8 cellular contexts compared by ENCODE assay signal in the genomic region with DNA sequence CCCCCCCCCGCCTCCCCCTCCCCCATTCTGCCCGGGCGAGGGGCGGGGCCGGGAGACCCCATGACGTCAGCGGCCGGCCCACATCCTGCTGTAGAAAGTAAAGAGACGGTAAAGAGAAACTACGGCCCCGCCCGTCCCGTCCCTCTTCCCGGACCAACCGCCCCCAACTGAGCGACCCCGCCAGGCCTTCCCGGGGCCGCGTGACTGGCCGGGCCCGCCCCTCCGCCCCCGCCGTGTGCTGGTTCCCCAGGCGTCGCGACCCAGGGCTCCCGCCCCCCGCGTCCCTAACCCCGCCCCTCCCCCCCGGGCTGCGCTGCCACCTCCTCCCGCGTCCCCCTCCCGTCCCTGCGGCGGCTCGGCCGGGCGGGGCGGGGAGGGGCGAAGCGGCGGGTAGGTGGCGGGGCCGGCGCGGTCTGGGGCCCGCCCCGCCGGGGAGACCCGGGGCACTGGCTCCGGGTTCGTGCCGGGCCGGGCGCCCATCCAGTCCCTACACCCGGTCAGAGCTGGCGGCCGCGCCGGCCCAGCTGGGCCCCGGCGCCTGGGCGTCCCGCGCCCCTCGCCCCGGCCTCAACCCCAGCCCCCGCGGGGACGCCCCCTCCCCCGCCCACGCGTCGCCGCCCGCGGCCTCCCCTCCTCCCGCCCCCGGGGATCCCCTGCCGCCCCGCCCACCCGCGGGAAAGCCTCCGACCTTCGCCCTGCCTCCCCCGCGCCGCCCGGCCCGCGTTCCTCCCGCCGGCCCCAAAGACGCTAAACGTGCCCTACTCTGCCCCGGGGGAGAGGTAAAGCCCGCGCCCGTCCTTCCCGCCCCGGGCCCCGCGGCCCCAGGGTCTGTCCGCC. TPM values are rescaled to one million over a fixed set of nuclear protein-coding genes. Genes with fewer than 3 reads are reported as not detected.
DNase-seq lines count a peak whose midpoint lies in the region; ATAC-seq and TF ChIP-seq lines count a peak whose summit lies in the region.

No MANE protein-coding gene starts in this region.

- no peak overlapping the region for H3K14ac ChIP-seq in trophoblast cell (ENCODE audit: low read length)

- H2BK5ac ChIP-seq in trophoblast cell (ENCODE audit: low read depth, low read length, poor library complexity) = peak overlapping the region; percentile 7

- H3K27me3 ChIP-seq in trophoblast cell (ENCODE audit: insufficient read depth, low read length) = no peaks in the 10 kb centered on the region

- DNase-seq in GM12864 (ENCODE audit: low read depth) (peak; percentile 89), NCI-H1092 treated with DMSO at 0.1 percent for 48 hours (lab: John Stamatoyannopoulos, UW) (peak; percentile 74), glomerular visceral epithelial cell (ENCODE audit: extremely low spot score) (peak; percentile 99), trophoblast cell (peak; percentile 94 to 96), type B pancreatic cell (ENCODE audit: extremely low spot score, unreplicated experiment) (peak; percentile 93)
- DNase-seq in activated naive CD4-positive, alpha-beta T cell treated with anti-CD3 and anti-CD28 coated beads, Interleukin-2, amount 50 U/mL, for 72 hours (ENCODE audit: low spot score in 2 of 2) = peak; percentile 92 to 97

- no peak overlapping the region for H4K8ac ChIP-seq in trophoblast cell (ENCODE audit: low read depth, low read length)

- TF ChIP-seq CTCF in GM12864 (IDR thresholded peaks at IDR 0.05; ENCODE audit: low read depth, low read length, missing control alignments) (no peak), type B pancreatic cell (conservative IDR thresholded peaks at IDR 0.05) (no peak)

- H3K36me3 ChIP-seq in trophoblast cell (ENCODE audit: control insufficient read depth in 1 of 2, insufficient read depth in 2 of 2, low read length in 2 of 2) = peaks cover 0 to 3% of the 10 kb centered on the region in 2 experiments

- no peak overlapping the region for H2BK12ac ChIP-seq in trophoblast cell (ENCODE audit: low read length)

- no peak overlapping the region for H4K12ac ChIP-seq in trophoblast cell (ENCODE audit: low read depth, low read length)

- peaks cover 32% of the 10 kb centered on the region for H3K4me1 Mint-ChIP-seq in type B pancreatic cell (ENCODE audit: unreplicated experiment)

- H3K4me3 ChIP-seq in GM12864 (ENCODE audit: low read depth, low read length) = peak overlapping the region; percentile 99
- H3K4me3 ChIP-seq in trophoblast cell (ENCODE audit: low read depth, low read length) = peak overlapping the region; percentile 85

- H2AFZ ChIP-seq in trophoblast cell (ENCODE audit: insufficient read depth, low read length, poor library complexity) = no peak overlapping the region

- peak overlapping the region; percentile 53 for H3K4me2 ChIP-seq in trophoblast cell (ENCODE audit: low read length)

- H3K9ac ChIP-seq in trophoblast cell (ENCODE audit: low read length) = peak overlapping the region; percentile 73

- H3K79me2 ChIP-seq in trophoblast cell (ENCODE audit: control insufficient read depth, insufficient read depth, low read length, poor library complexity) = peaks cover 16% of the 10 kb centered on the region

- H3K4ac ChIP-seq in trophoblast cell (ENCODE audit: low read depth, low read length) = no peak overlapping the region

- peaks cover 0 to 7% of the 10 kb centered on the region in 2 donors for H3K9me3 Mint-ChIP-seq in activated naive CD4-positive, alpha-beta T cell treated with anti-CD3 and anti-CD28 coated beads, Interleukin-2, amount 50 U/mL, for 72 hours
- peaks cover 7% of the 10 kb centered on the region for H3K9me3 Mint-ChIP-seq in type B pancreatic cell

- peak overlapping the region; percentile 38 for H4K91ac ChIP-seq in trophoblast cell (ENCODE audit: low read depth, low read length)

- peaks cover 32 to 58% of the 10 kb centered on the region in 2 donors for H3K36me3 Mint-ChIP-seq in activated naive CD4-positive, alpha-beta T cell treated with anti-CD3 and anti-CD28 coated beads, Interleukin-2, amount 50 U/mL, for 72 hours
- H3K36me3 Mint-ChIP-seq in type B pancreatic cell = peaks cover 15% of the 10 kb centered on the region

- H3K23ac ChIP-seq in trophoblast cell (ENCODE audit: low read length) = no peak overlapping the region

- H3K18ac ChIP-seq in trophoblast cell (ENCODE audit: low read length) = no peak overlapping the region

- H3K27me3 Mint-ChIP-seq in type B pancreatic cell = peaks cover 4% of the 10 kb centered on the region

- no peak overlapping the region for H2BK120ac ChIP-seq in trophoblast cell (ENCODE audit: insufficient read depth, low read length, poor library complexity)

- WGBS in trophoblast cell (ENCODE audit: extremely low coverage, insufficient coverage, insufficient read length) = no CpG with 5 or more reads among the region's 108 CpGs

- peak overlapping the region; percentile 91 for H3K4me3 Mint-ChIP-seq in type B pancreatic cell

- peaks cover 23% of the 10 kb centered on the region for H3K79me1 ChIP-seq in trophoblast cell (ENCODE audit: low read length)

- peak overlapping the region; percentile 98 to 100 for H3K27ac Mint-ChIP-seq in activated naive CD4-positive, alpha-beta T cell treated with anti-CD3 and anti-CD28 coated beads, Interleukin-2, amount 50 U/mL, for 72 hours
- H3K27ac Mint-ChIP-seq in type B pancreatic cell = peak overlapping the region; percentile 95

- H3K27ac ChIP-seq in trophoblast cell (ENCODE audit: low read depth, low read length) = peak overlapping the region; percentile 90

- H2AK5ac ChIP-seq in trophoblast cell (ENCODE audit: low read length) = no peak overlapping the region

- peaks cover 2 to 7% of the 10 kb centered on the region in 2 experiments for H3K4me1 ChIP-seq in trophoblast cell (ENCODE audit: control insufficient read depth in 1 of 2, insufficient read depth in 2 of 2, low read length in 2 of 2)

- H3K9me3 ChIP-seq in trophoblast cell (ENCODE audit: insufficient read depth, low read depth, low read length) = no peaks in the 10 kb centered on the region

- peak; percentile 68 for ATAC-seq in HG02610 (IDR thresholded peaks at IDR 0.05; ENCODE audit: unreplicated experiment)
- peak; percentile 78 for ATAC-seq in SK-N-SH treated with all-trans-retinoic acid at 6 μM for 48 hours
- peak; percentile 79 to 82 for ATAC-seq in activated naive CD4-positive, alpha-beta T cell treated with anti-CD3 and anti-CD28 coated beads, Interleukin-2, amount 50 U/mL, for 72 hours

TF ChIP-seq in SK-N-SH treated with all-trans-retinoic acid at 6 μM for 48 hours, 23 proteins besides CTCF, POLR2A, EP300 and RAD21 (continues in another document):
- no peak for TF ChIP-seq ZNF565 (CRISPR knock-in tag; conservative IDR thresholded peaks at IDR 0.05; ENCODE audit: low read depth)
- TF ChIP-seq RARB (CRISPR knock-in tag; IDR thresholded peaks at IDR 0.05) = no peak
- TF ChIP-seq ARNTL (CRISPR knock-in tag; IDR thresholded peaks at IDR 0.05; ENCODE audit: borderline replicate concordance, low read depth) = no peak
- TF ChIP-seq, protein P1, sequence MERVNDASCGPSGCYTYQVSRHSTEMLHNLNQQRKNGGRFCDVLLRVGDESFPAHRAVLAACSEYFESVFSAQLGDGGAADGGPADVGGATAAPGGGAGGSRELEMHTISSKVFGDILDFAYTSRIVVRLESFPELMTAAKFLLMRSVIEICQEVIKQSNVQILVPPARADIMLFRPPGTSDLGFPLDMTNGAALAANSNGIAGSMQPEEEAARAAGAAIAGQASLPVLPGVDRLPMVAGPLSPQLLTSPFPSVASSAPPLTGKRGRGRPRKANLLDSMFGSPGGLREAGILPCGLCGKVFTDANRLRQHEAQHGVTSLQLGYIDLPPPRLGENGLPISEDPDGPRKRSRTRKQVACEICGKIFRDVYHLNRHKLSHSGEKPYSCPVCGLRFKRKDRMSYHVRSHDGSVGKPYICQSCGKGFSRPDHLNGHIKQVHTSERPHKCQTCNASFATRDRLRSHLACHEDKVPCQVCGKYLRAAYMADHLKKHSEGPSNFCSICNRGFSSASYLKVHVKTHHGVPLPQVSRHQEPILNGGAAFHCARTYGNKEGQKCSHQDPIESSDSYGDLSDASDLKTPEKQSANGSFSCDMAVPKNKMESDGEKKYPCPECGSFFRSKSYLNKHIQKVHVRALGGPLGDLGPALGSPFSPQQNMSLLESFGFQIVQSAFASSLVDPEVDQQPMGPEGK (CRISPR knock-in tag; IDR thresholded peaks at IDR 0.05; ENCODE audit: borderline replicate concordance) = no peak
- TF ChIP-seq, protein P2, sequence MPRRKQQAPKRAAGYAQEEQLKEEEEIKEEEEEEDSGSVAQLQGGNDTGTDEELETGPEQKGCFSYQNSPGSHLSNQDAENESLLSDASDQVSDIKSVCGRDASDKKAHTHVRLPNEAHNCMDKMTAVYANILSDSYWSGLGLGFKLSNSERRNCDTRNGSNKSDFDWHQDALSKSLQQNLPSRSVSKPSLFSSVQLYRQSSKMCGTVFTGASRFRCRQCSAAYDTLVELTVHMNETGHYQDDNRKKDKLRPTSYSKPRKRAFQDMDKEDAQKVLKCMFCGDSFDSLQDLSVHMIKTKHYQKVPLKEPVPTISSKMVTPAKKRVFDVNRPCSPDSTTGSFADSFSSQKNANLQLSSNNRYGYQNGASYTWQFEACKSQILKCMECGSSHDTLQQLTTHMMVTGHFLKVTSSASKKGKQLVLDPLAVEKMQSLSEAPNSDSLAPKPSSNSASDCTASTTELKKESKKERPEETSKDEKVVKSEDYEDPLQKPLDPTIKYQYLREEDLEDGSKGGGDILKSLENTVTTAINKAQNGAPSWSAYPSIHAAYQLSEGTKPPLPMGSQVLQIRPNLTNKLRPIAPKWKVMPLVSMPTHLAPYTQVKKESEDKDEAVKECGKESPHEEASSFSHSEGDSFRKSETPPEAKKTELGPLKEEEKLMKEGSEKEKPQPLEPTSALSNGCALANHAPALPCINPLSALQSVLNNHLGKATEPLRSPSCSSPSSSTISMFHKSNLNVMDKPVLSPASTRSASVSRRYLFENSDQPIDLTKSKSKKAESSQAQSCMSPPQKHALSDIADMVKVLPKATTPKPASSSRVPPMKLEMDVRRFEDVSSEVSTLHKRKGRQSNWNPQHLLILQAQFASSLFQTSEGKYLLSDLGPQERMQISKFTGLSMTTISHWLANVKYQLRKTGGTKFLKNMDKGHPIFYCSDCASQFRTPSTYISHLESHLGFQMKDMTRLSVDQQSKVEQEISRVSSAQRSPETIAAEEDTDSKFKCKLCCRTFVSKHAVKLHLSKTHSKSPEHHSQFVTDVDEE (CRISPR knock-in tag; IDR thresholded peaks at IDR 0.05) = no peak

RNA-seq across cellular contexts. Expression of a gene that starts 0.6 kb away (rescaled TPM):
- total RNA-seq in activated naive CD4-positive, alpha-beta T cell treated with anti-CD3 and anti-CD28 coated beads, Interleukin-2, amount 50 U/mL, for 72 hours = 10 to 100 TPM; 54.3 to 75.6 TPM
- 14.7 and 15.4 TPM in 2 replicates for polyA plus RNA-seq in trophoblast cell (2013)
- 37.4 and 52.3 TPM in 2 replicates for total RNA-seq in type B pancreatic cell (ENCODE audit: low replicate concordance)

Comparison
In these comparisons a context has a peak if more than half of its experiments do, and no peak if none do; other contexts are left out.
1. Peak in every context shown above with its lines: DNase-seq, ATAC-seq, H3K4me3 ChIP-seq and H3K27ac ChIP-seq.